1 cellular context compared by ENCODE assay signal in the genomic region with DNA sequence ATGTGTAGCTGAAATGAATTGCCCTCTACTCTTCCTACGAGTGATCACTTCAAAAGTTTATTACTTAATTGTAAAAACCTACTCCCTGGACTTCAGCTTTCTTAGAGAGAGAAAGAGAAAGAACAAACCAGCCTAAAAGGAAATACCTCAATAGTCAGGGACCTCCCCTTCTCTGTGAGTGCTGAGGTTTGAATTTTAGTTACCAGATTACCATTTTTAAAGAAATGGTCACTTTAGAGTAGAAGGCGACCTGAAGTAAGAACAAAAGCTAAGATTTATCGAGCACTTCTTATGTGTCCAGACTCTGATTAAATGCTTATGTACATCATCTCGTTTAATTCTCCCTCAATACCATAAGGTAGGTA.
TF ChIP-seq lines count a peak whose summit lies in the region.

No MANE protein-coding gene starts in this region.

TF ChIP-seq in SK-N-SH, 30 proteins besides CTCF, POLR2A, EP300 and RAD21 (continued from another document):
- TF ChIP-seq RXRA (IDR thresholded peaks at IDR 0.05; ENCODE audit: borderline replicate concordance, low read depth) = no peak
TF ChIP-seq in SK-N-SH: peak in this region for 0.
